13 cellular contexts compared by ENCODE assay signal in the genomic region with DNA sequence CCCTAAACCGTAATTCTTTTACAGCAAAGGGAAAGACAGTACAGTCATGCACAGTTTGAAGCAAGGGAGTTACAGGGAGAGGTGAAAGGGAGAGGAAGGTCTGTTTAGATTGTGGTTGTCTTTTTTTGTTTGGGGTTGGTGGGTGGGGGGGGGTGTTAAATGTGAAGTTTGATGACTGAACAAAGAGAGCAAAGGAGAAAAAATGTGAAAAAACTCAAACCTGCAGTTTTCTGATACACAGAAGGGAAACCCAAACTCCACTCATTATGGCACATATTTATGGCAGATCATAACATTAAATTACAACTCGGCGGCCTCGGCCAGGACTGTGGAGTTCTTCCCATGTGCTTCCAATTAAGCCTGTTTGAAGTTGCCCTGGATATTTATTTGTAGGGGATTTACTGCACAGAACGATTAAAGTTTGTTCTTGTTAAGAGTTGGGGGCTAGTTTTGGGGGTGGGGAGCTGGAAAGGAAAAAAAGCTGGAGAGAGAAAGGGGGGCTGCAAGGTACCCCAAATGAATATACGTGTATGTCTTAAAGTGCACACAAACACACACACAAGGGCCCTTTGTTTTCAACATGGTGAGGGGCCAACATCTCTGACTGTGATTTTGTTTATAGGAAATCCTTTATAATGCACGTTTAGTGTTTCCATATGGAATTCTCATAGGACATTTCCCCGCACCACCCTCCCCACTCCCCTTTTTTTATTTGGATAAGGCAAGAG. TPM values are rescaled to one million over a fixed set of nuclear protein-coding genes. Genes with fewer than 3 reads are reported as not detected.
DNase-seq lines count a peak whose midpoint lies in the region; ATAC-seq, FAIRE-seq and TF ChIP-seq lines count a peak whose summit lies in the region.
"Had no signal": no experiment of that assay in that cellular context is flagged by ENCODE, and none has a peak within 500 bp of the region (broad histone marks: within the 10 kb centered on the region; RNA-seq: fewer than 3 reads in every experiment).

No MANE protein-coding gene starts in this region.

- POLR2A ChIA-PET in A549 (lab: Yijun Ruan, JAX), result no interaction called here

- H3K9me3 Mint-ChIP-seq in brain, result peaks cover 5 to 12% (median 6%) of the 10 kb centered on the region in 5 experiments
- H3K9me3 Mint-ChIP-seq: activated T-helper 17 cell treated with anti-CD3 and anti-CD28 coated beads, Interleukin-2, amount 50 U/mL, for 72 hours; memory B cell had no signal

- TF ChIP-seq POLR2A in A549 (IDR thresholded peaks at IDR 0.05; ENCODE audit: low read length), result no peak
- TF ChIP-seq POLR2A in right lobe of liver (IDR thresholded peaks at IDR 0.05), result no peak

- H3K27me3 ChIP-seq in mucosa of rectum (ENCODE audit: control insufficient read depth in 2 of 2, insufficient read depth in 2 of 2, low read length in 2 of 2) (no peaks in the 10 kb centered on the region), right lobe of liver (no peaks in the 10 kb centered on the region)
- H3K27me3 ChIP-seq: BE2C had no signal

- H3K4me3 ChIP-seq in A549 (no peak overlapping the region), mucosa of rectum (ENCODE audit: low read length in 2 of 2) (no peak overlapping the region), right lobe of liver (no peak overlapping the region)

- H3K4me2 ChIP-seq in A549, result peak overlapping the region; percentile 35; the same call in 2 of the 3 replicates

- H3K9me3 ChIP-seq in A549 (no peaks in the 10 kb centered on the region), mucosa of rectum (ENCODE audit: control insufficient read depth in 2 of 2, low read length in 2 of 2) (no peaks in the 10 kb centered on the region), right lobe of liver (no peaks in the 10 kb centered on the region)
- H3K9me3 ChIP-seq: BE2C had no signal

- H3K9ac ChIP-seq in mucosa of rectum (ENCODE audit: low read depth in 1 of 2, low read length in 2 of 2), result no peak overlapping the region

- H3K4me1 Mint-ChIP-seq in brain, result peaks cover 31% of the 10 kb centered on the region
- H3K4me1 Mint-ChIP-seq: activated T-helper 17 cell treated with anti-CD3 and anti-CD28 coated beads, Interleukin-2, amount 50 U/mL, for 72 hours had no signal

- CTCF ChIA-PET in A549 (lab: Yijun Ruan, JAX), result no interaction called here

- ATAC-seq in A549 (no peak), right lobe of liver (no peak)
- ATAC-seq: activated CD4-positive, CD25-positive, alpha-beta regulatory T cell treated with anti-CD3 and anti-CD28 coated beads, Interleukin-2, amount 50 U/mL, for 24 hours; activated T-helper 17 cell treated with anti-CD3 and anti-CD28 coated beads, Interleukin-2, amount 50 U/mL, for 72 hours had no signal

- H3K27me3 Mint-ChIP-seq in brain, result peaks cover 2% of the 10 kb centered on the region
- H3K27me3 Mint-ChIP-seq: activated T-helper 17 cell treated with anti-CD3 and anti-CD28 coated beads, Interleukin-2, amount 50 U/mL, for 72 hours had no signal

- no peak for TF ChIP-seq EP300 in A549 (IDR thresholded peaks at IDR 0.05)

- DNase-seq in A549 (ENCODE audit: low read depth in 1 of 2, low spot score in 1 of 2), result peak in 1 of 2 experiments; percentile 3
- DNase-seq in HCEC 1CT, result peak; percentile 54
- no peak for DNase-seq in right lobe of liver
- no peak for DNase-seq in T-helper 2 cell
- no peak for DNase-seq in RPMI8226
- DNase-seq in NCI-H2107 (lab: John Stamatoyannopoulos, UW), result no peak
- DNase-seq: BE2C, NCI-H510A treated with DMSO at 0.1 percent for 48 hours had no signal

- H3K36me3 Mint-ChIP-seq in brain, result no peaks in the 10 kb centered on the region
- H3K36me3 Mint-ChIP-seq: memory B cell had no signal

- WGBS in A549 (ENCODE audit: missing lambda C conversion rate), result 44% methylated on average over 8 of the region's 8 CpGs
- 68% methylated on average over 8 of the region's 8 CpGs for WGBS in right lobe of liver (ENCODE audit: insufficient coverage, low coverage, low lambda C conversion rate, missing lambda C conversion rate)

- intact Hi-C loops in right lobe of liver (cut with DNase I), result no loop called here

- no peak for FAIRE-seq in A549 (lab: Jason Lieb, UNC)

- peak overlapping the region in 2 of 5 experiments; percentile 28 to 49 for H3K4me3 Mint-ChIP-seq in brain
- H3K4me3 Mint-ChIP-seq: activated T-helper 17 cell treated with anti-CD3 and anti-CD28 coated beads, Interleukin-2, amount 50 U/mL, for 72 hours; memory B cell had no signal

- H3K27ac ChIP-seq in A549 (peak overlapping the region in 1 of 2 experiments; percentile 48; a peak in 3 of 6 replicates), mucosa of rectum (ENCODE audit: low read depth in 2 of 2, low read length in 2 of 2) (peak overlapping the region; percentile 43 to 50), right lobe of liver (no peak overlapping the region)

- no peak for TF ChIP-seq RAD21 in A549 (conservative IDR thresholded peaks at IDR 0.05 in 1 of 2, IDR thresholded peaks at IDR 0.05 in 1 of 2)

- TF ChIP-seq CTCF in A549 (IDR thresholded peaks at IDR 0.05) (no peak), brain (conservative IDR thresholded peaks at IDR 0.05) (no peak), right lobe of liver (IDR thresholded peaks at IDR 0.05) (no peak)

- H3K36me3 ChIP-seq in mucosa of rectum (ENCODE audit: control insufficient read depth in 2 of 2, insufficient read depth in 2 of 2, low read length in 2 of 2) (no peaks in the 10 kb centered on the region), right lobe of liver (no peaks in the 10 kb centered on the region)
- H3K36me3 ChIP-seq: BE2C had no signal

- H3K4me1 ChIP-seq in A549, result peaks cover 12% of the 10 kb centered on the region; the same call in 1 of the 3 replicates
- peaks cover 4 to 6% of the 10 kb centered on the region in 2 donors for H3K4me1 ChIP-seq in mucosa of rectum (ENCODE audit: control insufficient read depth in 2 of 2, insufficient read depth in 2 of 2, low read length in 2 of 2)
- H3K4me1 ChIP-seq in right lobe of liver, result no peaks in the 10 kb centered on the region
- H3K4me1 ChIP-seq: BE2C had no signal

- peak overlapping the region in 3 of 5 experiments; percentile 86 to 98 (median 91) for H3K27ac Mint-ChIP-seq in brain
- H3K27ac Mint-ChIP-seq: activated T-helper 17 cell treated with anti-CD3 and anti-CD28 coated beads, Interleukin-2, amount 50 U/mL, for 72 hours; memory B cell had no signal

TF ChIP-seq in A549, 52 proteins besides CTCF, POLR2A, EP300 and RAD21 (continues in another document):
- TF ChIP-seq FOXS1 (CRISPR knock-in tag; IDR thresholded peaks at IDR 0.05) (no peak), RFX5 (IDR thresholded peaks at IDR 0.05) (no peak), PHF8 (IDR thresholded peaks at IDR 0.05; ENCODE audit: borderline replicate concordance, low read depth) (no peak), KDM1A (IDR thresholded peaks at IDR 0.05; ENCODE audit: low read depth) (no peak), ELK1 (IDR thresholded peaks at IDR 0.05; ENCODE audit: low read depth, low read length) (no peak)
- TF ChIP-seq, protein P1, sequence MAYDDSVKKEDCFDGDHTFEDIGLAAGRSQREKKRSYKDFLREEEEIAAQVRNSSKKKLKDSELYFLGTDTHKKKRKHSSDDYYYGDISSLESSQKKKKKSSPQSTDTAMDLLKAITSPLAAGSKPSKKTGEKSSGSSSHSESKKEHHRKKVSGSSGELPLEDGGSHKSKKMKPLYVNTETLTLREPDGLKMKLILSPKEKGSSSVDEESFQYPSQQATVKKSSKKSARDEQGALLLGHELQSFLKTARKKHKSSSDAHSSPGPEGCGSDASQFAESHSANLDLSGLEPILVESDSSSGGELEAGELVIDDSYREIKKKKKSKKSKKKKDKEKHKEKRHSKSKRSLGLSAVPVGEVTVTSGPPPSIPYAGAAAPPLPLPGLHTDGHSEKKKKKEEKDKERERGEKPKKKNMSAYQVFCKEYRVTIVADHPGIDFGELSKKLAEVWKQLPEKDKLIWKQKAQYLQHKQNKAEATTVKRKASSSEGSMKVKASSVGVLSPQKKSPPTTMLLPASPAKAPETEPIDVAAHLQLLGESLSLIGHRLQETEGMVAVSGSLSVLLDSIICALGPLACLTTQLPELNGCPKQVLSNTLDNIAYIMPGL (CRISPR knock-in tag; IDR thresholded peaks at IDR 0.05; ENCODE audit: borderline replicate concordance), result no peak
- TF ChIP-seq, protein P2, sequence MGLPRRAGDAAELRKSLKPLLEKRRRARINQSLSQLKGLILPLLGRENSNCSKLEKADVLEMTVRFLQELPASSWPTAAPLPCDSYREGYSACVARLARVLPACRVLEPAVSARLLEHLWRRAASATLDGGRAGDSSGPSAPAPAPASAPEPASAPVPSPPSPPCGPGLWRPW (IDR thresholded peaks at IDR 0.05), result no peak
- TF ChIP-seq, protein P3, sequence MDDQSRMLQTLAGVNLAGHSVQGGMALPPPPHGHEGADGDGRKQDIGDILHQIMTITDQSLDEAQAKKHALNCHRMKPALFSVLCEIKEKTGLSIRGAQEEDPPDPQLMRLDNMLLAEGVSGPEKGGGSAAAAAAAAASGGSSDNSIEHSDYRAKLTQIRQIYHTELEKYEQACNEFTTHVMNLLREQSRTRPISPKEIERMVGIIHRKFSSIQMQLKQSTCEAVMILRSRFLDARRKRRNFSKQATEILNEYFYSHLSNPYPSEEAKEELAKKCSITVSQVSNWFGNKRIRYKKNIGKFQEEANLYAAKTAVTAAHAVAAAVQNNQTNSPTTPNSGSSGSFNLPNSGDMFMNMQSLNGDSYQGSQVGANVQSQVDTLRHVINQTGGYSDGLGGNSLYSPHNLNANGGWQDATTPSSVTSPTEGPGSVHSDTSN (IDR thresholded peaks at IDR 0.05), result no peak

RNA-seq across cellular contexts. Expression of gene SLC14A2, which starts 26.3 kb away (rescaled TPM):
- not detected in 2 replicates for polyA plus RNA-seq in A549 (2011; rRNA removed)
- polyA plus RNA-seq in A549 (2012; cell fraction: cytosol; rRNA removed), result not detected in 2 replicates
- 0.01 TPM in 1 of 2 replicates, not detected in the other for polyA plus RNA-seq in A549 (2012; cell fraction: nucleus; rRNA removed)
- polyA plus RNA-seq in A549 (2017; fragmentation: RNase III; extraction: RNeasy Plus Mini Kit Qiagen cat#74134 plus additional on column Dnase treatment), result not detected in 3 replicates
- polyA minus RNA-seq in A549 (2011; rRNA and poly(A)+ RNA removed), result not detected in 2 replicates
- polyA plus RNA-seq in brain (ENCODE audit: insufficient read depth, low read depth, low replicate concordance), result 0.49 TPM
- under 1 TPM in 3 of 6 experiments, not detected in 3; 0.04 to 0.10 (median 0.07) TPM for total RNA-seq in right lobe of liver

Comparison
In these comparisons a context has a peak if more than half of its experiments do, and no peak if none do; other contexts are left out.
1. H3K27ac ChIP-seq: peak in mucosa of rectum (2 of 2); none in right lobe of liver (0 of 3).